1 cellular context compared by ENCODE assay signal in the genomic region with DNA sequence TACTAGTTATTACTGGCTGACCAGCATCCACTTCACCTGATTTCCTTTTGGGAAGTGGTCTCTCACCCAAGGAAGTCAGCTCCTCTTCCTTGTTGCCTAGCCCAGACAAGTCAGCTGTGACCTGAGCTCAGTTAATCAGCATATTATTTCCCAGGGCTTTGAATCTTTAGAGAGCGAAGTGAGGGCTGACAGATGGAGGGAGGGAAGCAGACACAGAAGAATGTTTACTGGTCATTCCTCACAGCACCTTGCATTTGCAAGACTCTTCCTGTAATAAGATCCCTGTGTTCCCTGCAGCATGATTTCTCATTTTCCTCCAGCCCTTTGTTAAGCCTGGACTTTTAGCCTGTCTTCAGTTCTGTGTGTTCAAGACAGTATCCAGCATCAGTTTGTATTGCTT.
TF ChIP-seq lines count a peak whose summit lies in the region.

No MANE protein-coding gene starts in this region.

TF ChIP-seq in GM12878, 131 proteins besides CTCF, POLR2A, EP300 and RAD21:
- TF ChIP-seq TCF12 (IDR thresholded peaks at IDR 0.05; ENCODE audit: low read depth, low read length), result no peak
- TF ChIP-seq, protein P1, sequence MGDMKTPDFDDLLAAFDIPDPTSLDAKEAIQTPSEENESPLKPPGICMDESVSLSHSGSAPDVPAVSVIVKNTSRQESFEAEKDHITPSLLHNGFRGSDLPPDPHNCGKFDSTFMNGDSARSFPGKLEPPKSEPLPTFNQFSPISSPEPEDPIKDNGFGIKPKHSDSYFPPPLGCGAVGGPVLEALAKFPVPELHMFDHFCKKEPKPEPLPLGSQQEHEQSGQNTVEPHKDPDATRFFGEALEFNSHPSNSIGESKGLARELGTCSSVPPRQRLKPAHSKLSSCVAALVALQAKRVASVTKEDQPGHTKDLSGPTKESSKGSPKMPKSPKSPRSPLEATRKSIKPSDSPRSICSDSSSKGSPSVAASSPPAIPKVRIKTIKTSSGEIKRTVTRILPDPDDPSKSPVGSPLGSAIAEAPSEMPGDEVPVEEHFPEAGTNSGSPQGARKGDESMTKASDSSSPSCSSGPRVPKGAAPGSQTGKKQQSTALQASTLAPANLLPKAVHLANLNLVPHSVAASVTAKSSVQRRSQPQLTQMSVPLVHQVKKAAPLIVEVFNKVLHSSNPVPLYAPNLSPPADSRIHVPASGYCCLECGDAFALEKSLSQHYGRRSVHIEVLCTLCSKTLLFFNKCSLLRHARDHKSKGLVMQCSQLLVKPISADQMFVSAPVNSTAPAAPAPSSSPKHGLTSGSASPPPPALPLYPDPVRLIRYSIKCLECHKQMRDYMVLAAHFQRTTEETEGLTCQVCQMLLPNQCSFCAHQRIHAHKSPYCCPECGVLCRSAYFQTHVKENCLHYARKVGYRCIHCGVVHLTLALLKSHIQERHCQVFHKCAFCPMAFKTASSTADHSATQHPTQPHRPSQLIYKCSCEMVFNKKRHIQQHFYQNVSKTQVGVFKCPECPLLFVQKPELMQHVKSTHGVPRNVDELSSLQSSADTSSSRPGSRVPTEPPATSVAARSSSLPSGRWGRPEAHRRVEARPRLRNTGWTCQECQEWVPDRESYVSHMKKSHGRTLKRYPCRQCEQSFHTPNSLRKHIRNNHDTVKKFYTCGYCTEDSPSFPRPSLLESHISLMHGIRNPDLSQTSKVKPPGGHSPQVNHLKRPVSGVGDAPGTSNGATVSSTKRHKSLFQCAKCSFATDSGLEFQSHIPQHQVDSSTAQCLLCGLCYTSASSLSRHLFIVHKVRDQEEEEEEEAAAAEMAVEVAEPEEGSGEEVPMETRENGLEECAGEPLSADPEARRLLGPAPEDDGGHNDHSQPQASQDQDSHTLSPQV (IDR thresholded peaks at IDR 0.05), result no peak
- no peak for TF ChIP-seq HDAC2 (IDR thresholded peaks at IDR 0.05)
- TF ChIP-seq PAX8 (IDR thresholded peaks at IDR 0.05), result no peak
- no peak for TF ChIP-seq CHD1 (IDR thresholded peaks at IDR 0.05; ENCODE audit: low read depth, low read length)
- TF ChIP-seq WRNIP1 (IDR thresholded peaks at IDR 0.05; ENCODE audit: borderline replicate concordance, low read depth, low read length), result no peak
- TF ChIP-seq TARDBP (IDR thresholded peaks at IDR 0.05; ENCODE audit: borderline replicate concordance), result no peak
- no peak for TF ChIP-seq STAT3 (IDR thresholded peaks at IDR 0.05; ENCODE audit: low read depth, low read length)
- no peak for TF ChIP-seq IKZF1 (conservative IDR thresholded peaks at IDR 0.05)
